In genomic region chr12:9347328-9348127, GRCh38 we compare ENCODE assay signal across 1 cellular context.
TF ChIP-seq lines count a peak whose summit lies in the region.

No MANE protein-coding gene starts in this region.

TF ChIP-seq in K562, 482 proteins besides CTCF, POLR2A, EP300 and RAD21 (continued from another document):
- TF ChIP-seq, protein P1, sequence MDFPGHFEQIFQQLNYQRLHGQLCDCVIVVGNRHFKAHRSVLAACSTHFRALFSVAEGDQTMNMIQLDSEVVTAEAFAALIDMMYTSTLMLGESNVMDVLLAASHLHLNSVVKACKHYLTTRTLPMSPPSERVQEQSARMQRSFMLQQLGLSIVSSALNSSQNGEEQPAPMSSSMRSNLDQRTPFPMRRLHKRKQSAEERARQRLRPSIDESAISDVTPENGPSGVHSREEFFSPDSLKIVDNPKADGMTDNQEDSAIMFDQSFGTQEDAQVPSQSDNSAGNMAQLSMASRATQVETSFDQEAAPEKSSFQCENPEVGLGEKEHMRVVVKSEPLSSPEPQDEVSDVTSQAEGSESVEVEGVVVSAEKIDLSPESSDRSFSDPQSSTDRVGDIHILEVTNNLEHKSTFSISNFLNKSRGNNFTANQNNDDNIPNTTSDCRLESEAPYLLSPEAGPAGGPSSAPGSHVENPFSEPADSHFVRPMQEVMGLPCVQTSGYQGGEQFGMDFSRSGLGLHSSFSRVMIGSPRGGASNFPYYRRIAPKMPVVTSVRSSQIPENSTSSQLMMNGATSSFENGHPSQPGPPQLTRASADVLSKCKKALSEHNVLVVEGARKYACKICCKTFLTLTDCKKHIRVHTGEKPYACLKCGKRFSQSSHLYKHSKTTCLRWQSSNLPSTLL (IDR thresholded peaks at IDR 0.05): no peak
- no peak for TF ChIP-seq ZNF165 (CRISPR knock-in tag; IDR thresholded peaks at IDR 0.05; ENCODE audit: borderline replicate concordance)
- TF ChIP-seq ESRRB (CRISPR knock-in tag; IDR thresholded peaks at IDR 0.05; ENCODE audit: borderline replicate concordance): no peak
- TF ChIP-seq WHSC1 (IDR thresholded peaks at IDR 0.05; ENCODE audit: low read length): no peak
- TF ChIP-seq, protein P2, sequence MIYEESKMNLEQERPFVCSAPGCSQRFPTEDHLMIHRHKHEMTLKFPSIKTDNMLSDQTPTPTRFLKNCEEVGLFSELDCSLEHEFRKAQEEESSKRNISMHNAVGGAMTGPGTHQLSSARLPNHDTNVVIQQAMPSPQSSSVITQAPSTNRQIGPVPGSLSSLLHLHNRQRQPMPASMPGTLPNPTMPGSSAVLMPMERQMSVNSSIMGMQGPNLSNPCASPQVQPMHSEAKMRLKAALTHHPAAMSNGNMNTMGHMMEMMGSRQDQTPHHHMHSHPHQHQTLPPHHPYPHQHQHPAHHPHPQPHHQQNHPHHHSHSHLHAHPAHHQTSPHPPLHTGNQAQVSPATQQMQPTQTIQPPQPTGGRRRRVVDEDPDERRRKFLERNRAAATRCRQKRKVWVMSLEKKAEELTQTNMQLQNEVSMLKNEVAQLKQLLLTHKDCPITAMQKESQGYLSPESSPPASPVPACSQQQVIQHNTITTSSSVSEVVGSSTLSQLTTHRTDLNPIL (CRISPR knock-in tag; IDR thresholded peaks at IDR 0.05): no peak
- no peak for TF ChIP-seq ZNF384 (IDR thresholded peaks at IDR 0.05; ENCODE audit: low read depth, low read length)
- no peak for TF ChIP-seq DIDO1 (tag; IDR thresholded peaks at IDR 0.05; ENCODE audit: low read depth)
- TF ChIP-seq MYNN (IDR thresholded peaks at IDR 0.05): no peak
- no peak for TF ChIP-seq MYNN (CRISPR knock-in tag; IDR thresholded peaks at IDR 0.05)
- no peak for TF ChIP-seq RBBP5 (IDR thresholded peaks at IDR 0.05; ENCODE audit: borderline replicate concordance, insufficient read depth, low read length, poor library complexity, severe bottlenecking)
- no peak for TF ChIP-seq SRSF3 (IDR thresholded peaks at IDR 0.05; ENCODE audit: insufficient read depth, low read length)
- no peak for TF ChIP-seq CTBP1 (IDR thresholded peaks at IDR 0.05; ENCODE audit: borderline replicate concordance)
- no peak for TF ChIP-seq BMI1 (IDR thresholded peaks at IDR 0.05; ENCODE audit: low read length)
- TF ChIP-seq ZNF395 (CRISPR knock-in tag; IDR thresholded peaks at IDR 0.05): 0 out of 2 replicates have a peak, but pooled peaks have one; percentile 17
- peak; percentile 16; the same call in 1 of the 2 replicates for TF ChIP-seq ATF7 (IDR thresholded peaks at IDR 0.05)
- TF ChIP-seq ZKSCAN8 (CRISPR knock-in tag; IDR thresholded peaks at IDR 0.05): peak; percentile 54; the same call in 1 of the 2 replicates
- no peak for TF ChIP-seq IRF2 (CRISPR knock-in tag; IDR thresholded peaks at IDR 0.05)
- TF ChIP-seq ZNF3 (CRISPR knock-in tag; IDR thresholded peaks at IDR 0.05): no peak
- TF ChIP-seq, protein P3, sequence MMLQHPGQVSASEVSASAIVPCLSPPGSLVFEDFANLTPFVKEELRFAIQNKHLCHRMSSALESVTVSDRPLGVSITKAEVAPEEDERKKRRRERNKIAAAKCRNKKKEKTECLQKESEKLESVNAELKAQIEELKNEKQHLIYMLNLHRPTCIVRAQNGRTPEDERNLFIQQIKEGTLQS (IDR thresholded peaks at IDR 0.05): peak; percentile 52; the same call in 1 of the 2 replicates
- TF ChIP-seq, protein P3 (CRISPR knock-in tag; conservative IDR thresholded peaks at IDR 0.05): no peak
- no peak for TF ChIP-seq RBM15 (IDR thresholded peaks at IDR 0.05; ENCODE audit: insufficient read depth, low read length)
- 0 out of 2 replicates have a peak, but pooled peaks have one; percentile 40 for TF ChIP-seq DDX20 (tag; IDR thresholded peaks at IDR 0.05; ENCODE audit: low read depth)
- TF ChIP-seq PCBP2 (IDR thresholded peaks at IDR 0.05; ENCODE audit: low read depth, low read length, poor library complexity, severe bottlenecking): no peak
- TF ChIP-seq ZC3H8 (IDR thresholded peaks at IDR 0.05): no peak
- TF ChIP-seq SMAD4 (CRISPR knock-in tag; conservative IDR thresholded peaks at IDR 0.05): no peak
- TF ChIP-seq TRIM24 (IDR thresholded peaks at IDR 0.05): peak in 1 of 2 experiments; percentile 11; a peak in 1 of 4 replicates
- TF ChIP-seq ZNF224 (CRISPR knock-in tag; IDR thresholded peaks at IDR 0.05): no peak
- TF ChIP-seq YY1 (IDR thresholded peaks at IDR 0.05; ENCODE audit: borderline replicate concordance in 1 of 3, control insufficient read depth in 1 of 3, extremely low read depth in 1 of 3, insufficient read depth in 3 of 3, insufficient read length in 1 of 3, insufficient replicate concordance in 2 of 3, low read depth in 1 of 3, low read length in 2 of 3): no peak
- no peak; a peak in 2 of 4 replicates for TF ChIP-seq ZNF639 (CRISPR knock-in tag; conservative IDR thresholded peaks at IDR 0.05 in 1 of 2, IDR thresholded peaks at IDR 0.05 in 1 of 2)
- no peak for TF ChIP-seq GATA2 (CRISPR knock-in tag; IDR thresholded peaks at IDR 0.05)
- no peak for TF ChIP-seq ZC3H4 (CRISPR knock-in tag; IDR thresholded peaks at IDR 0.05; ENCODE audit: borderline replicate concordance)
- peak; percentile 69 for TF ChIP-seq ZNF175 (CRISPR knock-in tag; IDR thresholded peaks at IDR 0.05; ENCODE audit: low read depth)
- no peak for TF ChIP-seq ZBTB11 (CRISPR knock-in tag; IDR thresholded peaks at IDR 0.05)
- no peak for TF ChIP-seq HMGXB4 (CRISPR knock-in tag; IDR thresholded peaks at IDR 0.05)
- no peak for TF ChIP-seq LCOR (CRISPR knock-in tag; IDR thresholded peaks at IDR 0.05)
- no peak for TF ChIP-seq TCF7L2 (IDR thresholded peaks at IDR 0.05; ENCODE audit: low read depth, low read length)
- TF ChIP-seq, protein P4, sequence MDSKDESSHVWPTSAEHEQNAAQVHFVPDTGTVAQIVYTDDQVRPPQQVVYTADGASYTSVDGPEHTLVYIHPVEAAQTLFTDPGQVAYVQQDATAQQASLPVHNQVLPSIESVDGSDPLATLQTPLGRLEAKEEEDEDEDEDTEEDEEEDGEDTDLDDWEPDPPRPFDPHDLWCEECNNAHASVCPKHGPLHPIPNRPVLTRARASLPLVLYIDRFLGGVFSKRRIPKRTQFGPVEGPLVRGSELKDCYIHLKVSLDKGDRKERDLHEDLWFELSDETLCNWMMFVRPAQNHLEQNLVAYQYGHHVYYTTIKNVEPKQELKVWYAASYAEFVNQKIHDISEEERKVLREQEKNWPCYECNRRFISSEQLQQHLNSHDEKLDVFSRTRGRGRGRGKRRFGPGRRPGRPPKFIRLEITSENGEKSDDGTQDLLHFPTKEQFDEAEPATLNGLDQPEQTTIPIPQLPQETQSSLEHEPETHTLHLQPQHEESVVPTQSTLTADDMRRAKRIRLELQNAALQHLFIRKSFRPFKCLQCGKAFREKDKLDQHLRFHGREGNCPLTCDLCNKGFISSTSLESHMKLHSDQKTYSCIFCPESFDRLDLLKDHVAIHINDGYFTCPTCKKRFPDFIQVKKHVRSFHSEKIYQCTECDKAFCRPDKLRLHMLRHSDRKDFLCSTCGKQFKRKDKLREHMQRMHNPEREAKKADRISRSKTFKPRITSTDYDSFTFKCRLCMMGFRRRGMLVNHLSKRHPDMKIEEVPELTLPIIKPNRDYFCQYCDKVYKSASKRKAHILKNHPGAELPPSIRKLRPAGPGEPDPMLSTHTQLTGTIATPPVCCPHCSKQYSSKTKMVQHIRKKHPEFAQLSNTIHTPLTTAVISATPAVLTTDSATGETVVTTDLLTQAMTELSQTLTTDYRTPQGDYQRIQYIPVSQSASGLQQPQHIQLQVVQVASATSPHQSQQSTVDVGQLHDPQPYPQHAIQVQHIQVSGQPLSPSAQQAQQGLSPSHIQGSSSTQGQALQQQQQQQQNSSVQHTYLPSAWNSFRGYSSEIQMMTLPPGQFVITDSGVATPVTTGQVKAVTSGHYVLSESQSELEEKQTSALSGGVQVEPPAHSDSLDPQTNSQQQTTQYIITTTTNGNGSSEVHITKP (IDR thresholded peaks at IDR 0.05; ENCODE audit: partially characterized antibody): no peak
- no peak for TF ChIP-seq SREBF1 (IDR thresholded peaks at IDR 0.05; ENCODE audit: borderline replicate concordance, low read depth, low read length)
- no peak for TF ChIP-seq HNRNPLL (IDR thresholded peaks at IDR 0.05; ENCODE audit: low read depth, low read length, poor library complexity, severe bottlenecking)
- TF ChIP-seq SOX6 (IDR thresholded peaks at IDR 0.05): no peak
- TF ChIP-seq BRD9 (IDR thresholded peaks at IDR 0.05; ENCODE audit: low read depth, partially characterized antibody): no peak
- TF ChIP-seq MTA2 (IDR thresholded peaks at IDR 0.05; ENCODE audit: low read depth): no peak
